Comparison of ENCODE assay signal across 9 cellular contexts in genomic region chr14:60166144-60166543, GRCh38. TPM values are rescaled to one million over a fixed set of nuclear protein-coding genes. Genes with fewer than 3 reads are reported as not detected.
DNase-seq lines count a peak whose midpoint lies in the region; ATAC-seq and TF ChIP-seq lines count a peak whose summit lies in the region.
"Had no signal": no experiment of that assay in that cellular context is flagged by ENCODE, and none has a peak within 500 bp of the region (broad histone marks: within the 10 kb centered on the region; RNA-seq: fewer than 3 reads in every experiment).

No MANE protein-coding gene starts in this region.

- H3K4me2 ChIP-seq in Loucy (ENCODE audit: low read depth, low read length, poor library complexity, severe bottlenecking): peak overlapping the region; percentile 85

- no peak for ATAC-seq in CD4-positive, alpha-beta T cell (ENCODE audit: poor library complexity)
- ATAC-seq in HG02884 (IDR thresholded peaks at IDR 0.05; ENCODE audit: unreplicated experiment): no peak

- no peaks in the 10 kb centered on the region for H3K27me3 Mint-ChIP-seq in CD4-positive, alpha-beta T cell
- peaks cover 2% of the 10 kb centered on the region for H3K27me3 Mint-ChIP-seq in osteocyte (ENCODE audit: unreplicated experiment)

- peak overlapping the region; percentile 96 for H3K9ac ChIP-seq in Loucy (ENCODE audit: low read depth, low read length, poor library complexity, severe bottlenecking)

- peaks cover 29% of the 10 kb centered on the region for H3K4me1 ChIP-seq in Loucy (ENCODE audit: insufficient read depth, low read length, poor library complexity, severe bottlenecking)

- peak overlapping the region; percentile 87 for H3K4me3 Mint-ChIP-seq in CD4-positive, alpha-beta T cell
- peak overlapping the region; percentile 90 for H3K4me3 Mint-ChIP-seq in osteocyte (ENCODE audit: unreplicated experiment)

- peaks cover 20% of the 10 kb centered on the region for H3K36me3 Mint-ChIP-seq in CD4-positive, alpha-beta T cell (ENCODE audit: low read depth)
- H3K36me3 Mint-ChIP-seq in osteocyte (ENCODE audit: unreplicated experiment): peaks cover 3% of the 10 kb centered on the region

- no peak for TF ChIP-seq CTCF in CD4-positive, alpha-beta T cell (IDR thresholded peaks at IDR 0.05)
- TF ChIP-seq CTCF in Loucy (conservative IDR thresholded peaks at IDR 0.05; ENCODE audit: low read length): no peak
- TF ChIP-seq CTCF in osteocyte (IDR thresholded peaks at IDR 0.05): no peak

- no peaks in the 10 kb centered on the region for H3K9me3 ChIP-seq in CD4-positive, alpha-beta T cell (ENCODE audit: control insufficient read depth, low read length)
- no peaks in the 10 kb centered on the region for H3K9me3 ChIP-seq in Loucy (ENCODE audit: insufficient read depth, low read depth, low read length)
- H3K9me3 ChIP-seq: HAP-1 had no signal

- H3K27me3 ChIP-seq in CD4-positive, alpha-beta T cell (ENCODE audit: control insufficient read depth, insufficient read depth, low read length): no peaks in the 10 kb centered on the region
- H3K27me3 ChIP-seq in Loucy (ENCODE audit: insufficient read depth, low read length, poor library complexity, severe bottlenecking): no peaks in the 10 kb centered on the region

- peaks cover 44% of the 10 kb centered on the region for H3K4me1 Mint-ChIP-seq in CD4-positive, alpha-beta T cell (ENCODE audit: low read depth)
- H3K4me1 Mint-ChIP-seq in osteocyte (ENCODE audit: unreplicated experiment): peaks cover 24% of the 10 kb centered on the region

- H3K27ac ChIP-seq in CD4-positive, alpha-beta T cell (ENCODE audit: low read depth, low read length): peak overlapping the region; percentile 90

- intact Hi-C loops in CD4-positive, alpha-beta T cell (cut with DNase I, micrococcal nuclease): loop anchor here in 1 of 2 experiments (2.0 to 5.0 kb wide), 3 partner anchors 17 to 81 kb away; partner anchors contain the start of genes PCNX4 and PPM1A

- no peaks in the 10 kb centered on the region for H3K9me2 ChIP-seq in Loucy (replicated peaks; ENCODE audit: low read depth, low read length)

- H3K4me3 ChIP-seq in Loucy (ENCODE audit: low read length, poor library complexity, severe bottlenecking): peak overlapping the region; percentile 83

- peak overlapping the region; percentile 97 for H3K27ac Mint-ChIP-seq in CD4-positive, alpha-beta T cell
- H3K27ac Mint-ChIP-seq in osteocyte (ENCODE audit: unreplicated experiment): no peak overlapping the region

- POLR2A ChIA-PET in CD4-positive, alpha-beta T cell (lab: Charles Lee): interaction anchor here (0.7 to 5.2 kb wide), 14 partner anchors 12 to 1868 kb away, joined by 3 to 93 read pairs (median 4); partner anchors contain the start of genes PCNX4 and PPM1A

- H4K20me1 ChIP-seq in Loucy (ENCODE audit: insufficient read depth, low read length, poor library complexity, severe bottlenecking): peaks cover 4% of the 10 kb centered on the region

- CTCF ChIA-PET in CD4-positive, alpha-beta T cell (lab: Charles Lee): interaction anchor here (1.1 to 4.0 kb wide), 12 partner anchors 11 to 201 kb away, joined by 3 to 35 read pairs (median 5); no protein-coding TSS in a partner anchor

- H2AFZ ChIP-seq in Loucy (ENCODE audit: low read length): peak overlapping the region; percentile 88

- H3F3A ChIP-seq in Loucy (ENCODE audit: low read depth): no peaks in the 10 kb centered on the region

- H3K79me2 ChIP-seq in Loucy (ENCODE audit: insufficient read depth, low read length): peaks cover 40% of the 10 kb centered on the region

- DNase-seq in CD4-positive, alpha-beta T cell: no peak
- peak; percentile 23 for DNase-seq in central memory CD4-positive, alpha-beta T cell
- DNase-seq in osteocyte (ENCODE audit: extremely low spot score, unreplicated experiment) (no peak), hippocampal formation (lab: John Stamatoyannopoulos, UW) (no peak), NCI-H2196 (lab: John Stamatoyannopoulos, UW; ENCODE audit: unreplicated experiment) (no peak)
- DNase-seq in stimulated activated CD8-positive, alpha-beta memory T cell treated with anti-CD3 and anti-CD28 coated beads, Interleukin-4, amount 100 ng/mL, for 48 hours: no peak

- no peaks in the 10 kb centered on the region for H3K36me3 ChIP-seq in Loucy (ENCODE audit: insufficient read depth, low read length)
- H3K36me3 ChIP-seq: HAP-1 had no signal

- no peaks in the 10 kb centered on the region for H3K9me3 Mint-ChIP-seq in CD4-positive, alpha-beta T cell
- no peaks in the 10 kb centered on the region for H3K9me3 Mint-ChIP-seq in osteocyte (ENCODE audit: unreplicated experiment)

RNA-seq across cellular contexts. Expression of gene DHRS7, which starts 0.9 kb away (rescaled TPM):
- 10 to 100 TPM; 24.5 to 28.6 TPM for total RNA-seq in CD4-positive, alpha-beta T cell
- total RNA-seq in osteocyte: 45.5 and 49.1 TPM in 2 replicates
